Comparison of ENCODE assay signal across 36 cellular contexts in the genomic region with DNA sequence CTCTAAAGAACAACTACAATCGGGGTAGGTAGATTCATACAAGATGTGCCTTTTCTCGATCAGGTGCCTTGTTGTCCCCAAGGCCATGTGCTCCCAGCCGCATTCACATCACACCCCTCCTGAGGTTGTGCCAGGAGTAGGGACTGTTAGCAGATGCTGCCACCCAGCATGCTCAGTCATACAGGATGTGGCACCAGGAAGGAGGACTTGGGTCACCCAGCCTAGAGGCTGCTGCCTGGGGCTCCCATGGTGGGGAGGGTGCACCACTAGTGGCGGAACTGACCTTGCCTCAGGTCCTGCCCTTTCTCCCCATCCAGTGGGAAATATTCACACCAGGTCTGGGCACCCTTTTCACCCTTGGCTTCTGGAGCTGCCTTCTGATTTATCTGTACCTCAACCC. TPM values are rescaled to one million over a fixed set of nuclear protein-coding genes. Genes with fewer than 3 reads are reported as not detected.
"Had no signal": no experiment of that assay in that cellular context is flagged by ENCODE, and none has a peak within 500 bp of the region (broad histone marks: within the 10 kb centered on the region; RNA-seq: fewer than 3 reads in every experiment).

No MANE protein-coding gene starts in this region.

- H3K27me3 ChIP-seq: adrenal gland, MG63 had no signal

- H3K4me1 Mint-ChIP-seq: activated B cell treated with CpG ODN at 0.5 μM for 24 hours, brain had no signal

- H3K9me3 ChIP-seq: adrenal gland had no signal

- FAIRE-seq: bronchial epithelial cell had no signal

- H3K36me3 Mint-ChIP-seq: activated CD4-positive, alpha-beta memory T cell treated with anti-CD3 and anti-CD28 coated beads for 36 hours; activated naive CD4-positive, alpha-beta T cell treated with anti-CD3 and anti-CD28 coated beads, Interleukin-2, amount 50 U/mL, for 72 hours; brain had no signal

- H3K4me3 ChIP-seq: adrenal gland, MG63 had no signal

- H3K4me1 ChIP-seq: adrenal gland had no signal

- H3K36me3 ChIP-seq: adrenal gland, MG63 had no signal

- H3K27me3 Mint-ChIP-seq: activated B cell treated with CpG ODN at 0.5 μM for 24 hours; activated CD4-positive, alpha-beta memory T cell treated with anti-CD3 and anti-CD28 coated beads for 36 hours had no signal

- DNase-seq: activated B cell treated with CpG ODN at 0.5 μM for 24 hours; activated CD4-positive, alpha-beta memory T cell treated with anti-CD3 and anti-CD28 coated beads for 36 hours; activated CD4-positive, alpha-beta T cell treated with anti-CD3 and anti-CD28 coated beads for 4 hours; activated CD4-positive, alpha-beta T cell treated with anti-CD3 and anti-CD28 coated beads, Interleukin-2, amount 50 U/mL, for 1 hour; activated CD4-positive, CD25-positive, alpha-beta regulatory T cell treated with anti-CD3 and anti-CD28 coated beads, Interleukin-2, amount 50 U/mL, for 72 hours; activated CD8-positive, alpha-beta memory T cell treated with anti-CD3 and anti-CD28 coated beads, Interleukin-2, amount 50 U/mL, for 4 hours; activated gamma-delta T cell treated with Interleukin-2 at 50 U/mL for 16 hours; activated naive CD4-positive, alpha-beta T cell treated with anti-CD3 and anti-CD28 coated beads for 36 hours; activated T-cell treated with anti-CD3 and anti-CD28 coated beads for 4 hours; activated T-cell treated with anti-CD3 and anti-CD28 coated beads, Interleukin-2, amount 50 U/mL, for 4 hours; adrenal gland; Kasumi-1; KG1; MG63; NCI-H1048; NCI-H1105 treated with DMSO at 0.1 percent for 48 hours; NCI-H1436; NCI-H1694; NCI-H1930; NCI-H2081 treated with DMSO at 0.1 percent for 48 hours; NCI-H226; NCI-H446 treated with DMSO at 0.1 percent for 48 hours; NCI-H524; NCI-H69; NCI-H82; PC-3; Right ventricle myocardium superior; SW 1271; T-helper 1 cell; T-helper 2 cell; T-helper 9 cell had no signal

- H3K4me3 Mint-ChIP-seq: activated B cell treated with CpG ODN at 0.5 μM for 24 hours; activated CD4-positive, alpha-beta memory T cell treated with anti-CD3 and anti-CD28 coated beads for 36 hours; activated naive CD4-positive, alpha-beta T cell treated with anti-CD3 and anti-CD28 coated beads for 36 hours; activated T-cell treated with anti-CD3 and anti-CD28 coated beads, Interleukin-2, amount 50 U/mL, for 4 hours; activated T-helper 1 cell treated with anti-CD3 and anti-CD28 coated beads, Interleukin-12 subunit alpha, Interleukin-12 subunit beta, Interleukin-2, Interleukin-4 antibody, amounts not matched to agents 30 ng/mL and 10 ng/mL and 1 ng/mL, durations not matched to agents 14 hours and 24 hours and 36 hours; brain had no signal

- H3K9me3 Mint-ChIP-seq: activated CD4-positive, alpha-beta memory T cell treated with anti-CD3 and anti-CD28 coated beads for 36 hours; activated naive CD4-positive, alpha-beta T cell treated with anti-CD3 and anti-CD28 coated beads for 36 hours; activated T-cell treated with anti-CD3 and anti-CD28 coated beads, Interleukin-2, amount 50 U/mL, for 4 hours; activated T-helper 1 cell treated with anti-CD3 and anti-CD28 coated beads, Interleukin-12 subunit alpha, Interleukin-12 subunit beta, Interleukin-2, Interleukin-4 antibody, amounts not matched to agents 30 ng/mL and 10 ng/mL and 1 ng/mL, durations not matched to agents 14 hours and 24 hours and 36 hours had no signal

- H3K27ac ChIP-seq: adrenal gland, VCaP had no signal

- ATAC-seq: activated naive CD4-positive, alpha-beta T cell treated with anti-CD3 and anti-CD28 coated beads, Interleukin-2, amount 50 U/mL, for 72 hours; PC-3 had no signal

- H3K27ac Mint-ChIP-seq: activated B cell treated with CpG ODN at 0.5 μM for 24 hours; activated CD4-positive, alpha-beta memory T cell treated with anti-CD3 and anti-CD28 coated beads for 36 hours; activated naive CD4-positive, alpha-beta T cell treated with anti-CD3 and anti-CD28 coated beads for 36 hours; activated naive CD4-positive, alpha-beta T cell treated with anti-CD3 and anti-CD28 coated beads, Interleukin-2, amount 50 U/mL, for 72 hours; activated T-helper 1 cell treated with anti-CD3 and anti-CD28 coated beads, Interleukin-12 subunit alpha, Interleukin-12 subunit beta, Interleukin-2, Interleukin-4 antibody, amounts not matched to agents 30 ng/mL and 10 ng/mL and 1 ng/mL, durations not matched to agents 14 hours and 24 hours and 36 hours; brain had no signal

RNA-seq across cellular contexts. Expression of a gene that starts 8.3 kb away (rescaled TPM):
- total RNA-seq: activated B cell treated with CpG ODN at 0.5 μM for 24 hours; activated CD4-positive, alpha-beta memory T cell treated with anti-CD3 and anti-CD28 coated beads for 36 hours; activated naive CD4-positive, alpha-beta T cell treated with anti-CD3 and anti-CD28 coated beads for 36 hours; activated naive CD4-positive, alpha-beta T cell treated with anti-CD3 and anti-CD28 coated beads, Interleukin-2, amount 50 U/mL, for 72 hours; activated T-cell treated with anti-CD3 and anti-CD28 coated beads, Interleukin-2, amount 50 U/mL, for 4 hours; activated T-helper 1 cell treated with anti-CD3 and anti-CD28 coated beads, Interleukin-12 subunit alpha, Interleukin-12 subunit beta, Interleukin-2, Interleukin-4 antibody, amounts not matched to agents 30 ng/mL and 10 ng/mL and 1 ng/mL, durations not matched to agents 14 hours and 24 hours and 36 hours; adrenal gland; bronchial epithelial cell; PC-3 had no signal

RNA-seq across cellular contexts. Expression of a gene that starts 24.5 kb away (rescaled TPM):
- total RNA-seq: activated CD4-positive, alpha-beta memory T cell treated with anti-CD3 and anti-CD28 coated beads for 36 hours; activated naive CD4-positive, alpha-beta T cell treated with anti-CD3 and anti-CD28 coated beads for 36 hours; activated naive CD4-positive, alpha-beta T cell treated with anti-CD3 and anti-CD28 coated beads, Interleukin-2, amount 50 U/mL, for 72 hours; activated T-cell treated with anti-CD3 and anti-CD28 coated beads, Interleukin-2, amount 50 U/mL, for 4 hours; activated T-helper 1 cell treated with anti-CD3 and anti-CD28 coated beads, Interleukin-12 subunit alpha, Interleukin-12 subunit beta, Interleukin-2, Interleukin-4 antibody, amounts not matched to agents 30 ng/mL and 10 ng/mL and 1 ng/mL, durations not matched to agents 14 hours and 24 hours and 36 hours; adrenal gland; bronchial epithelial cell; PC-3; Right ventricle myocardium superior had no signal
